14 cellular contexts compared by ENCODE assay signal in genomic region chr12:998020-998874, GRCh38. TPM values are rescaled to one million over a fixed set of nuclear protein-coding genes. Genes with fewer than 3 reads are reported as not detected.
A peak's percentile ranks its signal among the peaks of the same experiment; 100 is the strongest.
DNase-seq lines count a peak whose midpoint lies in the region; ATAC-seq and TF ChIP-seq lines count a peak whose summit lies in the region.
"Had no signal": no experiment of that assay in that cellular context is flagged by ENCODE, and none has a peak within 500 bp of the region (broad histone marks: within the 10 kb centered on the region; RNA-seq: fewer than 3 reads in every experiment).

No MANE protein-coding gene starts in this region.

- TF ChIP-seq CTCF in GM13976 (IDR thresholded peaks at IDR 0.05; ENCODE audit: borderline replicate concordance, control extremely low read depth, extremely low read depth, insufficient read depth, missing control alignments), result no peak
- no peak for TF ChIP-seq CTCF in HFFc6 (IDR thresholded peaks at IDR 0.05)
- no peak for TF ChIP-seq CTCF in osteoblast (IDR thresholded peaks at IDR 0.05; ENCODE audit: extremely low read depth, low read depth, low read length)

- H3K4me1 ChIP-seq in osteoblast (ENCODE audit: insufficient read depth, low read length), result peaks cover 11% of the 10 kb centered on the region

- H3K27ac ChIP-seq in osteoblast (ENCODE audit: low read depth, low read length), result no peak overlapping the region
- H3K27ac ChIP-seq: brain microvascular endothelial cell, C4-2B, SJSA1 had no signal

- H3K4me3 Mint-ChIP-seq in HFFc6, result no peak overlapping the region
- H3K4me3 Mint-ChIP-seq in activated T-helper 17 cell treated with anti-CD3 and anti-CD28 coated beads, Interleukin-2, amount 50 U/mL, for 72 hours, result no peak overlapping the region

- peaks cover 90% of the 10 kb centered on the region for H3K79me2 ChIP-seq in osteoblast (ENCODE audit: insufficient read depth, low read length)

- H3K36me3 Mint-ChIP-seq in HFFc6 (ENCODE audit: low read depth), result peaks cover 5% of the 10 kb centered on the region; the same call in 1 of the 2 replicates
- peaks cover 24% of the 10 kb centered on the region for H3K36me3 Mint-ChIP-seq in activated T-helper 17 cell treated with anti-CD3 and anti-CD28 coated beads, Interleukin-2, amount 50 U/mL, for 72 hours (ENCODE audit: low read depth)

- H4K20me1 ChIP-seq in osteoblast (ENCODE audit: insufficient read depth, low read length), result peaks cover 29% of the 10 kb centered on the region

- no peaks in the 10 kb centered on the region; the same call in 1 of the 2 replicates for H3K27me3 Mint-ChIP-seq in HFFc6 (ENCODE audit: insufficient read depth)
- no peaks in the 10 kb centered on the region for H3K27me3 Mint-ChIP-seq in activated T-helper 17 cell treated with anti-CD3 and anti-CD28 coated beads, Interleukin-2, amount 50 U/mL, for 72 hours

- H2AFZ ChIP-seq in osteoblast (ENCODE audit: low read length), result no peak overlapping the region

- ATAC-seq in GM21619 (IDR thresholded peaks at IDR 0.05; ENCODE audit: unreplicated experiment), result peak; percentile 64
- no peak for ATAC-seq in activated T-helper 17 cell treated with anti-CD3 and anti-CD28 coated beads, Interleukin-2, amount 50 U/mL, for 72 hours (replicated peaks)
- no peak for ATAC-seq in HG03196 (IDR thresholded peaks at IDR 0.05; ENCODE audit: unreplicated experiment)

- in situ Hi-C loops in GM13976 (cut with MboI; ENCODE audit: low sequenced_read_pairs, unreplicated experiment), result no loop called here

- no peak overlapping the region for H3K4me2 ChIP-seq in osteoblast (ENCODE audit: insufficient read depth, low read length)

- no peaks in the 10 kb centered on the region for H3K27me3 ChIP-seq in osteoblast (ENCODE audit: insufficient read depth, low read length)
- H3K27me3 ChIP-seq: brain microvascular endothelial cell, SJSA1, transverse colon had no signal

- no peak overlapping the region for H3K4me3 ChIP-seq in osteoblast (ENCODE audit: insufficient read depth, low read length)
- H3K4me3 ChIP-seq: SJSA1, transverse colon had no signal

- no peaks in the 10 kb centered on the region for H3K36me3 ChIP-seq in osteoblast (ENCODE audit: insufficient read depth, low read length)
- H3K36me3 ChIP-seq: brain microvascular endothelial cell, SJSA1, transverse colon had no signal

- H3K9me3 Mint-ChIP-seq in HFFc6, result no peaks in the 10 kb centered on the region
- H3K9me3 Mint-ChIP-seq in activated T-helper 17 cell treated with anti-CD3 and anti-CD28 coated beads, Interleukin-2, amount 50 U/mL, for 72 hours, result no peaks in the 10 kb centered on the region

- H3K4me1 Mint-ChIP-seq in HFFc6 (ENCODE audit: low read depth), result peaks cover 50% of the 10 kb centered on the region
- peaks cover 15% of the 10 kb centered on the region for H3K4me1 Mint-ChIP-seq in activated T-helper 17 cell treated with anti-CD3 and anti-CD28 coated beads, Interleukin-2, amount 50 U/mL, for 72 hours

- H3K9me3 ChIP-seq in osteoblast (ENCODE audit: low read depth, low read length), result no peaks in the 10 kb centered on the region
- H3K9me3 ChIP-seq: SJSA1, transverse colon had no signal

- no peak overlapping the region for H3K27ac Mint-ChIP-seq in HFFc6
- H3K27ac Mint-ChIP-seq in activated T-helper 17 cell treated with anti-CD3 and anti-CD28 coated beads, Interleukin-2, amount 50 U/mL, for 72 hours, result no peak overlapping the region

- DNase-seq in GM13976 (ENCODE audit: low spot score) (peak; percentile 51), MV-4-11 (lab: John Stamatoyannopoulos, UW) (peak; percentile 21), kidney glomerular epithelial cell (lab: John Stamatoyannopoulos, UW) (peak; percentile 37), HFFc6 (no peak), osteoblast (ENCODE audit: insufficient read length, low spot score, missing footprints) (no peak)
- DNase-seq: brain microvascular endothelial cell; NCI-H2081 treated with DMSO at 0.1 percent for 48 hours; stimulated activated CD4-positive, alpha-beta T cell treated with anti-CD3 and anti-CD28 coated beads, Interleukin-2, amount 100 ng/mL, for 48 hours; transverse colon had no signal

RNA-seq across cellular contexts. Expression of gene ERC1, which starts 7.2 kb away (rescaled TPM):
- 10 to 100 TPM; 44.1 to 48.9 (median 47.9) TPM for total RNA-seq in HFFc6 (2021; fragmentation: NEBNext Ultra II Directional; extraction: Animal tissue kit (Norgen Biotek cat#: 25700))
- total RNA-seq in activated T-helper 17 cell treated with anti-CD3 and anti-CD28 coated beads, Interleukin-2, amount 50 U/mL, for 72 hours, result 10 to 100 TPM; 25.8 to 31.9 TPM
- 36.2 and 40.7 TPM in 2 replicates for total RNA-seq in osteoblast

RNA-seq across cellular contexts. Expression of gene RAD52, which starts 48.8 kb away (rescaled TPM):
- 10 to 100 TPM in 2 of 6 experiments, 1 to 10 TPM in 4; 8.6 to 10.9 (median 9.2) TPM for total RNA-seq in HFFc6 (2021; fragmentation: NEBNext Ultra II Directional; extraction: Animal tissue kit (Norgen Biotek cat#: 25700))
- 1 to 10 TPM; 5.1 to 9.3 TPM for total RNA-seq in activated T-helper 17 cell treated with anti-CD3 and anti-CD28 coated beads, Interleukin-2, amount 50 U/mL, for 72 hours
- total RNA-seq in osteoblast, result 10.1 and 15.9 TPM in 2 replicates

Comparison
In these comparisons a context has a peak if more than half of its experiments do, and no peak if none do; other contexts are left out.
1. DNase-seq: peak in GM13976 (single experiment), MV-4-11 (single experiment) and kidney glomerular epithelial cell (single experiment); none in HFFc6 (single experiment) and osteoblast (single experiment).